In genomic region chr12:14884458-14884878, GRCh38 we compare ENCODE assay signal across 8 cellular contexts. TPM values are rescaled to one million over a fixed set of nuclear protein-coding genes. Genes with fewer than 3 reads are reported as not detected.
A peak's percentile ranks its signal among the peaks of the same experiment; 100 is the strongest.
DNase-seq lines count a peak whose midpoint lies in the region; ATAC-seq and TF ChIP-seq lines count a peak whose summit lies in the region.

No MANE protein-coding gene starts in this region.

- 3 to 9% methylated on average over 5 of the region's 5 CpGs for WGBS in transverse colon (ENCODE audit: low coverage in 1 of 2), 2 donors

- H3K27me3 ChIP-seq in transverse colon: no peaks in the 10 kb centered on the region

- H3K27ac ChIP-seq in transverse colon: peak overlapping the region; percentile 68 to 81 (median 78)

- no peaks in the 10 kb centered on the region for H3K36me3 Mint-ChIP-seq in activated T-cell treated with anti-CD3 and anti-CD28 coated beads, Interleukin-2, amount 50 U/mL, for 4 hours (ENCODE audit: insufficient read depth)

- H3K4me3 Mint-ChIP-seq in activated T-cell treated with anti-CD3 and anti-CD28 coated beads, Interleukin-2, amount 50 U/mL, for 4 hours: peak overlapping the region; percentile 5

- intact Hi-C loops in posterior vena cava (cut with DNase I): no loop called here
- intact Hi-C loops in transverse colon (cut with DNase I; ENCODE audit: low total_unique reads): no loop called here

- peaks cover 13% of the 10 kb centered on the region for H3K27me3 Mint-ChIP-seq in activated T-cell treated with anti-CD3 and anti-CD28 coated beads, Interleukin-2, amount 50 U/mL, for 4 hours (ENCODE audit: low read depth)

- no peaks in the 10 kb centered on the region for H3K9me3 Mint-ChIP-seq in activated T-cell treated with anti-CD3 and anti-CD28 coated beads, Interleukin-2, amount 50 U/mL, for 4 hours

- DNase-seq in AG20443 (ENCODE audit: low spot score): peak; percentile 41
- DNase-seq in NOMO-1 treated with dmso at 0.1 percent for 144 hours (lab: John Stamatoyannopoulos, UW; ENCODE audit: unreplicated experiment): peak; percentile 36
- peak; percentile 77 for DNase-seq in activated T-cell treated with anti-CD3 and anti-CD28 coated beads, Interleukin-2, amount 50 U/mL, for 4 hours
- DNase-seq in fibroblast of the conjunctiva (ENCODE audit: low read depth): peak; percentile 77
- DNase-seq in posterior vena cava (ENCODE audit: low spot score): peak; percentile 93
- DNase-seq in transverse colon: peak; percentile 83

- TF ChIP-seq EP300 in transverse colon (IDR thresholded peaks at IDR 0.05; ENCODE audit: low read depth): no peak

- no peaks in the 10 kb centered on the region for H3K9me3 ChIP-seq in transverse colon

- in situ Hi-C loops in transverse colon (cut with MboI; ENCODE audit: low pct_ligation_motif_present in 1 of 4, low pct_unique_long_range_greater_than_20kb in 1 of 4, low sequenced_read_pairs in 3 of 4): no loop called here

- H3K4me1 Mint-ChIP-seq in activated T-cell treated with anti-CD3 and anti-CD28 coated beads, Interleukin-2, amount 50 U/mL, for 4 hours (ENCODE audit: low read depth): peaks cover 36% of the 10 kb centered on the region

- no peak for TF ChIP-seq POLR2A in transverse colon (IDR thresholded peaks at IDR 0.05)

- H3K4me1 ChIP-seq in transverse colon: peaks cover 0 to 25% (median 6%) of the 10 kb centered on the region in 4 donors

- ATAC-seq in GM19023 (IDR thresholded peaks at IDR 0.05; ENCODE audit: unreplicated experiment): peak; percentile 97
- ATAC-seq in HG03342 (IDR thresholded peaks at IDR 0.05; ENCODE audit: unreplicated experiment): peak; percentile 97
- ATAC-seq in activated T-cell treated with anti-CD3 and anti-CD28 coated beads, Interleukin-2, amount 50 U/mL, for 4 hours: peak; percentile 95 to 97

- no peak for TF ChIP-seq CTCF in transverse colon (IDR thresholded peaks at IDR 0.05)

- peak overlapping the region in 3 of 4 donors; percentile 20 to 34 (median 22) for H3K4me3 ChIP-seq in transverse colon

- no peaks in the 10 kb centered on the region for H3K36me3 ChIP-seq in transverse colon

RNA-seq across cellular contexts. Expression of gene MGP, which starts 1.2 kb away (rescaled TPM):
- under 1 TPM in 2 of 3 donors, not detected in 1; 0.52 to 0.55 TPM for total RNA-seq in activated T-cell treated with anti-CD3 and anti-CD28 coated beads, Interleukin-2, amount 50 U/mL, for 4 hours
- total RNA-seq in posterior vena cava (1,000 to 10,000 TPM; 4,815 to 5,579 TPM), transverse colon (100 to 1,000 TPM in 3 of 4 donors, 10 to 100 TPM in 1; 90.5 to 499 (median 234) TPM)

RNA-seq across cellular contexts. Expression of gene ART4, which starts 41.1 kb away (rescaled TPM):
- total RNA-seq in activated T-cell treated with anti-CD3 and anti-CD28 coated beads, Interleukin-2, amount 50 U/mL, for 4 hours: not detected
- total RNA-seq in posterior vena cava (10 to 100 TPM; 11.3 to 16.1 TPM), transverse colon (under 1 TPM in 2 of 4 donors, not detected in 2; 0.16 to 0.68 TPM)

RNA-seq across cellular contexts. Expression of gene ERP27, which starts 53.9 kb away (rescaled TPM):
- total RNA-seq in activated T-cell treated with anti-CD3 and anti-CD28 coated beads, Interleukin-2, amount 50 U/mL, for 4 hours: under 1 TPM; 0.24 to 0.35 (median 0.25) TPM
- 1 to 10 TPM; 1.0 to 1.2 TPM for total RNA-seq in posterior vena cava
- total RNA-seq in transverse colon: 1 to 10 TPM in 1 of 4 donors, under 1 TPM in 1, not detected in 2; 0.64 to 2.6 TPM

Comparison
In these comparisons a context has a peak if more than half of its experiments do, and no peak if none do; other contexts are left out.
1. Peak in every context shown above with its lines: DNase-seq, ATAC-seq, H3K4me3 ChIP-seq and H3K27ac ChIP-seq.
2. DNase-seq: peak in every context shown above with its lines; median percentile 93 in posterior vena cava; 83 in transverse colon; 77 in activated T-cell treated with anti-CD3 and anti-CD28 coated beads, Interleukin-2, amount 50 U/mL, for 4 hours; 77 in fibroblast of the conjunctiva; 41 in AG20443; 36 in NOMO-1 treated with dmso at 0.1 percent for 144 hours.
3. RNA of gene MGP, which starts 1.2 kb away (total RNA-seq): 4,815 to 5,579 TPM in posterior vena cava and 90.5 to 499 TPM in transverse colon; 0.52 to 0.55 TPM in activated T-cell treated with anti-CD3 and anti-CD28 coated beads, Interleukin-2, amount 50 U/mL, for 4 hours; every median in the first group is over 10 times any median in the second.
4. RNA of gene ART4, which starts 41.1 kb away (total RNA-seq): 11.3 to 16.1 TPM in posterior vena cava; 0.16 to 0.68 TPM in transverse colon and not detected in activated T-cell treated with anti-CD3 and anti-CD28 coated beads, Interleukin-2, amount 50 U/mL, for 4 hours; every median in the first group is over 4 times any median in the second.